8 cellular contexts compared by ENCODE assay signal in the genomic region with DNA sequence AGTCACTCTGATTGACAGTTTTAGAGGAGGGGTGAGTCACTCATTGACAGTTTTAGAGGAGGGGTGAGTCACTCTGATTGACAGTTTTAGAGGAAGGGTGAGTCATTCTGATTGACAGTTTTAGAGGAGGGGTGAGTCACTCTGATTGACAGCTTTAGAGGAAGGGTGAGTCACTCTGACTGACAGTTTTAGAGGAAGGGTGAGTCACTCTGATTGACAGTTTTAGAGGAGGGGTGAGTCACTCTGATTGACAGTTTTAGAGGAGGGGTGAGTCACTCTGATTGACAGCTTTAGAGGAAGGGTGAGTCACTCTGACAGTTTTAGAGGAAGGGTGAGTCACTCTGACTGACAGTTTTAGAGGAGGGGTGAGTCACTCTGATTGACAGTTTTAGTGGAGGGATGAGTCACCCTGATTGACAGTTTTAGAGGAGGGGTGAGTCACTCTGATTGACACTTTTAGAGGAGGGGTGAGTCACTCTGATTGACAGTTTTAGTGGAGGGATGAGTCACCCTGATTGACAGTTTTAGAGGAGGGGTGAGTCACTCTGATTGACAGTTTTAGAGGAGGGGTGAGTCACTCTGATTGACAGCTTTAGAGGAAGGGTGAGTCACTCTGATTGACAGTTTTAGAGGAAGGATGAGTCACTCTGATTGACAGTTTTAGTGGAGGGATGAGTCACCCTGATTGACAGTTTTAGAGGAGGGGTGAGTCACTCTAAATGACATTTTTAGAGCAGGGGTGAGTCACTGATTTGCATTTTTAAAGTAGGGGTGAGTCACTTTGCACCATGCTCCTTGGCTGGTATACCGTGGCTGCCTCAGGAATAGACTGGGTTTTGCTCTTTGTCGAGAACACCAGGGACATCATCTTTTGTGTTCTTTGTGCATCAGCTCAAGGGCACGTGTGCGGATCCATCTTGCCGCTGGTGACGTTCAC.
DNase-seq lines count a peak whose midpoint lies in the region; ATAC-seq and TF ChIP-seq lines count a peak whose summit lies in the region.
"Not testable (repeated sequence)": the region's sequence is repeated elsewhere in the genome, so short reads cannot be mapped to it uniquely, and the experiment has no call there.

No MANE protein-coding gene starts in this region.

- intact Hi-C loops in PC-3 (cut with micrococcal nuclease); activated CD4-positive, alpha-beta memory T cell treated with anti-CD3 and anti-CD28 coated beads for 36 hours (cut with micrococcal nuclease): not testable (repeated sequence)

- not testable (repeated sequence) for H3K4me3 Mint-ChIP-seq in activated CD4-positive, alpha-beta memory T cell treated with anti-CD3 and anti-CD28 coated beads for 36 hours; stimulated activated naive CD8-positive, alpha-beta T cell treated with anti-CD3 and anti-CD28 coated beads, Interleukin-15, amount 100 ng/mL, for 72 hours

- H3K9me3 Mint-ChIP-seq in activated CD4-positive, alpha-beta memory T cell treated with anti-CD3 and anti-CD28 coated beads for 36 hours = peaks cover 34% of the 10 kb centered on the region
- peaks cover 19 to 25% of the 10 kb centered on the region in 2 donors for H3K9me3 Mint-ChIP-seq in activated naive CD4-positive, alpha-beta T cell treated with anti-CD3 and anti-CD28 coated beads, Interleukin-2, amount 50 U/mL, for 72 hours
- peaks cover 24 to 26% of the 10 kb centered on the region in 2 donors for H3K9me3 Mint-ChIP-seq in stimulated activated naive CD8-positive, alpha-beta T cell treated with anti-CD3 and anti-CD28 coated beads, Interleukin-15, amount 100 ng/mL, for 72 hours

- H4K20me1 ChIP-seq in PC-3 (ENCODE audit: low read length) = not testable (repeated sequence)

- H2AFZ ChIP-seq in PC-3 (ENCODE audit: low read length) = not testable (repeated sequence)

- CTCF ChIA-PET in HEK293 (lab: Yijun Ruan, JAX); PC-3 (lab: Charles Lee); activated CD4-positive, alpha-beta memory T cell treated with anti-CD3 and anti-CD28 coated beads for 36 hours (lab: Charles Lee): not testable (repeated sequence)

- H3K9me3 ChIP-seq in HEK293 (ENCODE audit: control insufficient read depth, insufficient read depth, low read depth, low read length) = not testable (repeated sequence)
- peaks cover 39% of the 10 kb centered on the region for H3K9me3 ChIP-seq in PC-3 (ENCODE audit: low read length)

- peak; percentile 1 for DNase-seq in CD1c-positive myeloid dendritic cell (ENCODE audit: extremely low spot score)
- DNase-seq in MV-4-11 (lab: John Stamatoyannopoulos, UW) = peak; percentile 63
- peak; percentile 12 for DNase-seq in PC-3
- DNase-seq in activated CD4-positive, alpha-beta memory T cell treated with anti-CD3 and anti-CD28 coated beads for 36 hours; activated naive CD4-positive, alpha-beta T cell treated with anti-CD3 and anti-CD28 coated beads, Interleukin-2, amount 50 U/mL, for 72 hours (ENCODE audit: low spot score in 2 of 2): not testable (repeated sequence)
- peak; percentile 10 for DNase-seq in fibroblast of mammary gland (ENCODE audit: low read depth)
- DNase-seq in stimulated activated naive CD8-positive, alpha-beta T cell treated with anti-CD3 and anti-CD28 coated beads, Interleukin-15, amount 100 ng/mL, for 72 hours = peak in 1 of 2 donors; percentile 3

- POLR2A ChIA-PET in HEK293 (lab: Yijun Ruan, JAX); PC-3 (lab: Charles Lee; ENCODE audit: unreplicated experiment); activated CD4-positive, alpha-beta memory T cell treated with anti-CD3 and anti-CD28 coated beads for 36 hours (lab: Charles Lee): not testable (repeated sequence)

- H3K9me2 ChIP-seq in PC-3 (replicated peaks; ENCODE audit: low read length) = not testable (repeated sequence)

- not testable (repeated sequence) for H3K4me1 ChIP-seq in HEK293 (ENCODE audit: control insufficient read depth, insufficient read depth, low read length); PC-3 (ENCODE audit: insufficient read depth, low read length)

- not testable (repeated sequence) for H3K27me3 Mint-ChIP-seq in activated CD4-positive, alpha-beta memory T cell treated with anti-CD3 and anti-CD28 coated beads for 36 hours; stimulated activated naive CD8-positive, alpha-beta T cell treated with anti-CD3 and anti-CD28 coated beads, Interleukin-15, amount 100 ng/mL, for 72 hours

- H3K27ac ChIP-seq in HEK293 (ENCODE audit: extremely low read depth, low read depth, low read length) = not testable (repeated sequence)
- peak overlapping the region; percentile 83 for H3K27ac ChIP-seq in PC-3 (ENCODE audit: low read length)

- not testable (repeated sequence) for H3K4me1 Mint-ChIP-seq in activated CD4-positive, alpha-beta memory T cell treated with anti-CD3 and anti-CD28 coated beads for 36 hours (ENCODE audit: low read depth)
- peaks cover 31% of the 10 kb centered on the region for H3K4me1 Mint-ChIP-seq in stimulated activated naive CD8-positive, alpha-beta T cell treated with anti-CD3 and anti-CD28 coated beads, Interleukin-15, amount 100 ng/mL, for 72 hours

- H3K27me3 ChIP-seq in PC-3 (ENCODE audit: low read length) = not testable (repeated sequence)

- H3K27ac Mint-ChIP-seq in activated CD4-positive, alpha-beta memory T cell treated with anti-CD3 and anti-CD28 coated beads for 36 hours = peak overlapping the region; percentile 54
- peak overlapping the region; percentile 44 to 99 for H3K27ac Mint-ChIP-seq in activated naive CD4-positive, alpha-beta T cell treated with anti-CD3 and anti-CD28 coated beads, Interleukin-2, amount 50 U/mL, for 72 hours
- H3K27ac Mint-ChIP-seq in stimulated activated naive CD8-positive, alpha-beta T cell treated with anti-CD3 and anti-CD28 coated beads, Interleukin-15, amount 100 ng/mL, for 72 hours = peak overlapping the region in 1 of 2 donors; percentile 99

- H3K36me3 ChIP-seq in HEK293 (ENCODE audit: control insufficient read depth in 2 of 2, insufficient read depth in 1 of 2, low read length in 2 of 2); PC-3 (ENCODE audit: low read depth, low read length): not testable (repeated sequence)

- not testable (repeated sequence) for H3K79me2 ChIP-seq in PC-3 (ENCODE audit: low read length)

- H3F3A ChIP-seq in PC-3 (ENCODE audit: low read length, unreplicated experiment) = peaks cover 33% of the 10 kb centered on the region

- not testable (repeated sequence) for BruUV-seq in PC-3 (replicated peaks; lab: Mats Ljungman, UMichigan)

- H3K4me2 ChIP-seq in PC-3 (ENCODE audit: low read length) = not testable (repeated sequence)

- not testable (repeated sequence) for H3K9ac ChIP-seq in PC-3 (ENCODE audit: low read length)

- TF ChIP-seq CTCF in HEK293 (tag by site-specific recombination; IDR thresholded peaks at IDR 0.05); PC-3 (conservative IDR thresholded peaks at IDR 0.05; ENCODE audit: low read depth, low read length); fibroblast of mammary gland (conservative IDR thresholded peaks at IDR 0.05; ENCODE audit: control insufficient read depth, insufficient read depth, low read depth, low read length): not testable (repeated sequence)

- H3K4me3 ChIP-seq in HEK293 (ENCODE audit: low read depth, low read length); PC-3 (ENCODE audit: low read length); fibroblast of mammary gland (ENCODE audit: control insufficient read depth, low read depth, low read length): not testable (repeated sequence)

- peaks cover 14% of the 10 kb centered on the region for H3K36me3 Mint-ChIP-seq in activated CD4-positive, alpha-beta memory T cell treated with anti-CD3 and anti-CD28 coated beads for 36 hours
- peaks cover 17 to 23% of the 10 kb centered on the region in 2 donors for H3K36me3 Mint-ChIP-seq in activated naive CD4-positive, alpha-beta T cell treated with anti-CD3 and anti-CD28 coated beads, Interleukin-2, amount 50 U/mL, for 72 hours

- not testable (repeated sequence) for ATAC-seq in PC-3
- ATAC-seq in activated naive CD4-positive, alpha-beta T cell treated with anti-CD3 and anti-CD28 coated beads, Interleukin-2, amount 50 U/mL, for 72 hours = peak; percentile 45 to 66
- peak; percentile 46 for ATAC-seq in stimulated activated naive CD8-positive, alpha-beta T cell treated with anti-CD3 and anti-CD28 coated beads, Interleukin-15, amount 100 ng/mL, for 72 hours

TF ChIP-seq in HEK293, 187 proteins besides CTCF, POLR2A, EP300 and RAD21 (continues in another document):
- peak; percentile 84 for TF ChIP-seq SETDB1 (IDR thresholded peaks at IDR 0.05; ENCODE audit: insufficient read length, low read length)
- TF ChIP-seq, protein P1, sequence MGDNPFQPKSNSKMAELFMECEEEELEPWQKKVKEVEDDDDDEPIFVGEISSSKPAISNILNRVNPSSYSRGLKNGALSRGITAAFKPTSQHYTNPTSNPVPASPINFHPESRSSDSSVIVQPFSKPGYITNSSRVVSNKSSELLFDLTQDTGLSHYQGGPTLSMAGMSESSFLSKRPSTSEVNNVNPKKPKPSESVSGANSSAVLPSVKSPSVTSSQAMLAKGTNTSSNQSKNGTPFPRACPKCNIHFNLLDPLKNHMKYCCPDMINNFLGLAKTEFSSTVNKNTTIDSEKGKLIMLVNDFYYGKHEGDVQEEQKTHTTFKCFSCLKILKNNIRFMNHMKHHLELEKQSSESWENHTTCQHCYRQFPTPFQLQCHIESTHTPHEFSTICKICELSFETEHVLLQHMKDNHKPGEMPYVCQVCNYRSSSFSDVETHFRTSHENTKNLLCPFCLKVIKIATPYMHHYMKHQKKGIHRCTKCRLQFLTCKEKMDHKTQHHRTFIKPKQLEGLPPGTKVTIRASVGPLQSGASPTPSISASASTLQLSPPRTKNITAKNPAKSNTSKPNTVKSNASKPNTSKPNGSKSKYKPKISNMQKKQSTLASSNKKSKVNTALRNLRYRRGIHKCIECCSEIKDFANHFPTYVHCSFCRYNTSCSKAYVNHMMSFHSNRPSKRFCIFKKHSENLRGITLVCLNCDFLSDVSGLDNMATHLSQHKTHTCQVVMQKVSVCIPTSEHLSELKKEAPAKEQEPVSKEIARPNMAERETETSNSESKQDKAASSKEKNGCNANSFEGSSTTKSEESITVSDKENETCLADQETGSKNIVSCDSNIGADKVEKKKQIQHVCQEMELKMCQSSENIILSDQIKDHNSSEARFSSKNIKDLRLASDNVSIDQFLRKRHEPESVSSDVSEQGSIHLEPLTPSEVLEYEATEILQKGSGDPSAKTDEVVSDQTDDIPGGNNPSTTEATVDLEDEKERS (tag by site-specific recombination; IDR thresholded peaks at IDR 0.05) = 0 out of 2 replicates have a peak, but pooled peaks have one; percentile 9
